Comparison of ENCODE assay signal across 8 cellular contexts in the genomic region with DNA sequence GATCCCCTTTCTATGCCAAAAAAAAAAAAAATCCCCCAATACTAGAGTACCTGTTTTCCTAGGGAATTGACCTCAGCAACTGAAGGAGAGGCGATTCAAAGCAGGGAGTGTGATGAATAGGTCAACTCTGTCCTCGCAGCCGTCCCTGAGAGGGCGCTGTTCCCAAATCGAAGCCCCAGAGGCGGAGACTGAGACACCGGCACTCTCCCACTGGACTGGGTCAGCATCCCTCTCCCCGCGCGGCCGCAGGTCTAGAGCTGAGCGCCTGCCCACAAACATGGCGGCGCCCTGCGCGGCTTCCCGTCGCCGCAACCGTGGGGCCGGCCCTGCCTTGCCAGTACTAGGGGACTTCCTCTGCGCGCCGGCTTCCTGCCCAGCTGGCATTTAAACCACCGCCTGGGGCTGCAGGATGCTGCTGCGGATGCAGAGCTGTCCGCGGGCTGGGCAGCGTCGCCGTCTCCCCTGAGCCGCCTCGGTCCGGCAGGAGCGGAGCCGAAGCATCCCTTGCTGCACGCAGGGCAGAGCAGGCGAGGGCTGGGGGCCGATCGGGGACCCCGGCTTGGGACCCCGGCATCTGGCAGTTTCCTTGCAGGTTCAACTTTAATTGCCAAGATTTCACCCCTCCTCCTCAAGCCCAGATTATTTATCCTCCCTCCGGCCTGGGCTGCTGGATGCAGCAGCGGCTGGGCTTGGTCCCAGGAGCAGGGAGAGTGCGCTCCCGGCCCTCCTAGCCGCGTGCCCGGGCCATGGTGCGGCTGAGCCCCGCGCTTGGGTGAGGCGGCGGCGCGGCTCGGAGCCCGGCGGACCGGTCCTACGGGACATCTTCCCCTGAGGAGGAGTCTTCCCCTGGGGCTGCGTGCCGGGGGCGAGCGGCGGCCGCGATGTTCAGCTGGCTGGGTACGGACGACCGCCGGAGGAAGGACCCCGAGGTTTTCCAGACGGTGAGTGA. TPM values are rescaled to one million over a fixed set of nuclear protein-coding genes. Genes with fewer than 3 reads are reported as not detected.
A peak's percentile ranks its signal among the peaks of the same experiment; 100 is the strongest.
DNase-seq lines count a peak whose midpoint lies in the region; ATAC-seq and TF ChIP-seq lines count a peak whose summit lies in the region.

TSS of gene EHD3 (plus strand) at position 412 of the 949 bp plus-strand sequence. CDS start at position 882, 470 bp downstream.

- no peaks in the 10 kb centered on the region for H3K36me3 Mint-ChIP-seq in CD8-positive, alpha-beta T cell
- H3K36me3 Mint-ChIP-seq in activated T-helper 1 cell treated with anti-CD3 and anti-CD28 coated beads, Interleukin-12 subunit alpha, Interleukin-12 subunit beta, Interleukin-2, Interleukin-4 antibody, amounts not matched to agents 30 ng/mL and 10 ng/mL and 1 ng/mL, durations not matched to agents 14 hours and 24 hours and 36 hours (ENCODE audit: low read depth), result no peaks in the 10 kb centered on the region
- no peaks in the 10 kb centered on the region for H3K36me3 Mint-ChIP-seq in naive thymus-derived CD4-positive, alpha-beta T cell
- H3K36me3 Mint-ChIP-seq in stimulated activated memory B cell treated with anti-CD40 and anti-IgM and Interleukin-4, amounts not matched to agents 10 μg/mL and 1 μg/mL and 100 μg/mL, for 72 hours, result peaks cover 7% of the 10 kb centered on the region

- H3K36me3 ChIP-seq in CD8-positive, alpha-beta T cell (ENCODE audit: insufficient read depth, low read length), result no peaks in the 10 kb centered on the region
- H3K36me3 ChIP-seq in OCI-LY7 (ENCODE audit: insufficient read depth, low read length), result no peaks in the 10 kb centered on the region
- peaks cover 3% of the 10 kb centered on the region for H3K36me3 ChIP-seq in fibroblast of lung (ENCODE audit: control insufficient read depth, insufficient read depth, low read length)
- no peaks in the 10 kb centered on the region for H3K36me3 ChIP-seq in naive thymus-derived CD4-positive, alpha-beta T cell (ENCODE audit: control insufficient read depth in 2 of 3, insufficient read depth in 3 of 3, low read length in 3 of 3)

- peaks cover 16% of the 10 kb centered on the region for H3K4me1 ChIP-seq in CD8-positive, alpha-beta T cell (ENCODE audit: insufficient read depth, low read length)
- H3K4me1 ChIP-seq in OCI-LY7 (ENCODE audit: insufficient read depth, low read length, poor library complexity, severe bottlenecking) (peaks cover 47% of the 10 kb centered on the region), fibroblast of lung (ENCODE audit: control insufficient read depth, extremely low read depth, insufficient read depth, low read length) (peaks cover 6% of the 10 kb centered on the region)
- H3K4me1 ChIP-seq in naive thymus-derived CD4-positive, alpha-beta T cell (ENCODE audit: control insufficient read depth in 2 of 2, insufficient read depth in 2 of 2, low read length in 2 of 2), result peaks cover 4 to 14% of the 10 kb centered on the region in 2 donors

- no peaks in the 10 kb centered on the region for H3K27me3 ChIP-seq in CD8-positive, alpha-beta T cell (ENCODE audit: insufficient read depth, low read length)
- peaks cover 3% of the 10 kb centered on the region for H3K27me3 ChIP-seq in fibroblast of lung (ENCODE audit: control insufficient read depth, insufficient read depth, low read length)
- H3K27me3 ChIP-seq in naive thymus-derived CD4-positive, alpha-beta T cell (ENCODE audit: control insufficient read depth in 2 of 2, insufficient read depth in 2 of 2, low read length in 2 of 2), result no peaks in the 10 kb centered on the region

- peaks cover 26% of the 10 kb centered on the region for H3K4me1 Mint-ChIP-seq in CD8-positive, alpha-beta T cell (ENCODE audit: low read depth)
- H3K4me1 Mint-ChIP-seq in activated T-helper 1 cell treated with anti-CD3 and anti-CD28 coated beads, Interleukin-12 subunit alpha, Interleukin-12 subunit beta, Interleukin-2, Interleukin-4 antibody, amounts not matched to agents 30 ng/mL and 10 ng/mL and 1 ng/mL, durations not matched to agents 14 hours and 24 hours and 36 hours (ENCODE audit: low read depth), result peaks cover 12% of the 10 kb centered on the region
- H3K4me1 Mint-ChIP-seq in naive thymus-derived CD4-positive, alpha-beta T cell, result peaks cover 8 to 33% (median 25%) of the 10 kb centered on the region in 7 donors
- peaks cover 56% of the 10 kb centered on the region for H3K4me1 Mint-ChIP-seq in stimulated activated memory B cell treated with anti-CD40 and anti-IgM and Interleukin-4, amounts not matched to agents 10 μg/mL and 1 μg/mL and 100 μg/mL, for 72 hours

- H3K9ac ChIP-seq in fibroblast of lung (ENCODE audit: insufficient read depth, low read length), result peak within 1 kb of the TSS; percentile 60

- ATAC-seq in CD8-positive, alpha-beta T cell, result peak; percentile 96
- peak; percentile 95 for ATAC-seq in naive thymus-derived CD4-positive, alpha-beta T cell
- ATAC-seq in stimulated activated memory B cell treated with anti-CD40 and anti-IgM and Interleukin-4, amounts not matched to agents 10 μg/mL and 1 μg/mL and 100 μg/mL, for 72 hours, result peak; percentile 99

- no peak for TF ChIP-seq CTCF in CD8-positive, alpha-beta T cell (IDR thresholded peaks at IDR 0.05)
- TF ChIP-seq CTCF in GM20000 (IDR thresholded peaks at IDR 0.05; ENCODE audit: extremely low read depth, missing control alignments) (no peak), OCI-LY7 (conservative IDR thresholded peaks at IDR 0.05; ENCODE audit: low read length) (peak; percentile 69), fibroblast of lung (conservative IDR thresholded peaks at IDR 0.05 in 1 of 2, IDR thresholded peaks at IDR 0.05 in 1 of 2; ENCODE audit: low read depth in 1 of 2, low read length in 2 of 2) (peak; percentile 55 to 63)

- CTCF ChIA-PET in CD8-positive, alpha-beta T cell (lab: Charles Lee), result no interaction called here
- CTCF ChIA-PET in OCI-LY7 (lab: Charles Lee; ENCODE audit: unreplicated experiment), result interaction anchor here (0.7 to 1.5 kb wide), 3 partner anchors 9 to 21 kb away, joined by 3 to 9 read pairs (median 3); no protein-coding TSS in a partner anchor
- CTCF ChIA-PET in naive thymus-derived CD4-positive, alpha-beta T cell (lab: Charles Lee), result interaction anchor here (0.6 kb wide), 1 partner anchor 582 kb away, joined by 3 read pairs; no protein-coding TSS in a partner anchor

- no peaks in the 10 kb centered on the region for H3K27me3 Mint-ChIP-seq in CD8-positive, alpha-beta T cell (ENCODE audit: low read depth)
- H3K27me3 Mint-ChIP-seq in activated T-helper 1 cell treated with anti-CD3 and anti-CD28 coated beads, Interleukin-12 subunit alpha, Interleukin-12 subunit beta, Interleukin-2, Interleukin-4 antibody, amounts not matched to agents 30 ng/mL and 10 ng/mL and 1 ng/mL, durations not matched to agents 14 hours and 24 hours and 36 hours (ENCODE audit: insufficient read depth), result peaks cover 13% of the 10 kb centered on the region
- H3K27me3 Mint-ChIP-seq in naive thymus-derived CD4-positive, alpha-beta T cell, result peaks cover 0 to 22% (median 0%) of the 10 kb centered on the region in 5 donors
- H3K27me3 Mint-ChIP-seq in stimulated activated memory B cell treated with anti-CD40 and anti-IgM and Interleukin-4, amounts not matched to agents 10 μg/mL and 1 μg/mL and 100 μg/mL, for 72 hours, result no peaks in the 10 kb centered on the region

- H3K9me3 ChIP-seq in CD8-positive, alpha-beta T cell (ENCODE audit: low read length), result no peaks in the 10 kb centered on the region
- H3K9me3 ChIP-seq in OCI-LY7 (ENCODE audit: low read length), result no peaks in the 10 kb centered on the region
- no peaks in the 10 kb centered on the region for H3K9me3 ChIP-seq in fibroblast of lung (ENCODE audit: control insufficient read depth, insufficient read depth, low read depth, low read length)
- no peaks in the 10 kb centered on the region for H3K9me3 ChIP-seq in naive thymus-derived CD4-positive, alpha-beta T cell (ENCODE audit: control insufficient read depth in 2 of 3, low read length in 3 of 3)

- H3K79me2 ChIP-seq in OCI-LY7 (ENCODE audit: insufficient read depth, low read depth, low read length) (no peaks in the 10 kb centered on the region), fibroblast of lung (ENCODE audit: control insufficient read depth, insufficient read depth, low read length) (no peaks in the 10 kb centered on the region)

- no TSS peak for BruUV-seq in OCI-LY7 (replicated peaks; lab: Mats Ljungman, UMichigan)

- H3K4me2 ChIP-seq in OCI-LY7 (ENCODE audit: low read length), result peak within 1 kb of the TSS; percentile 86
- H3K4me2 ChIP-seq in fibroblast of lung (ENCODE audit: extremely low read depth, insufficient read depth, low read length), result peak within 1 kb of the TSS; percentile 59

- no peak within 1 kb of the TSS for H3K27ac ChIP-seq in CD8-positive, alpha-beta T cell (ENCODE audit: low read depth, low read length)
- no peak within 1 kb of the TSS for H3K27ac ChIP-seq in OCI-LY7 (ENCODE audit: low read depth, low read length, poor library complexity, severe bottlenecking)
- peak within 1 kb of the TSS; percentile 55 for H3K27ac ChIP-seq in fibroblast of lung (ENCODE audit: insufficient read depth, low read length)
- H3K27ac ChIP-seq in naive thymus-derived CD4-positive, alpha-beta T cell (ENCODE audit: low read depth, low read length), result peak within 1 kb of the TSS; percentile 32

- peak within 1 kb of the TSS; percentile 79 for H3K4me3 Mint-ChIP-seq in CD8-positive, alpha-beta T cell
- H3K4me3 Mint-ChIP-seq in activated T-helper 1 cell treated with anti-CD3 and anti-CD28 coated beads, Interleukin-12 subunit alpha, Interleukin-12 subunit beta, Interleukin-2, Interleukin-4 antibody, amounts not matched to agents 30 ng/mL and 10 ng/mL and 1 ng/mL, durations not matched to agents 14 hours and 24 hours and 36 hours, result peak within 1 kb of the TSS; percentile 75
- peak within 1 kb of the TSS; percentile 74 to 89 (median 83) for H3K4me3 Mint-ChIP-seq in naive thymus-derived CD4-positive, alpha-beta T cell
- peak within 1 kb of the TSS; percentile 82 for H3K4me3 Mint-ChIP-seq in stimulated activated memory B cell treated with anti-CD40 and anti-IgM and Interleukin-4, amounts not matched to agents 10 μg/mL and 1 μg/mL and 100 μg/mL, for 72 hours

- H4K20me1 ChIP-seq in OCI-LY7 (ENCODE audit: insufficient read depth, low read length), result no peaks in the 10 kb centered on the region
- no peaks in the 10 kb centered on the region for H4K20me1 ChIP-seq in fibroblast of lung (ENCODE audit: control insufficient read depth, extremely low read depth, insufficient read depth, low read length)

- POLR2A ChIA-PET in CD8-positive, alpha-beta T cell (lab: Charles Lee), result no interaction called here
- POLR2A ChIA-PET in OCI-LY7 (lab: Charles Lee), result interaction anchor here (0.8 to 1.8 kb wide), 3 partner anchors 14 to 30 kb away, joined by 3 to 6 read pairs (median 4); partner anchors contain the start of gene CAPN14
- POLR2A ChIA-PET in naive thymus-derived CD4-positive, alpha-beta T cell (lab: Charles Lee), result no interaction called here

- intact Hi-C loops in CD8-positive, alpha-beta T cell (cut with DNase I, micrococcal nuclease), result loop anchor here (5.0 kb wide), 2 partner anchors 527 to 762 kb away; no protein-coding TSS in a partner anchor
- intact Hi-C loops in OCI-LY7 (cut with micrococcal nuclease; ENCODE audit: unreplicated experiment), result loop anchor here (1.0 to 2.0 kb wide), 2 partner anchors 22 to 99 kb away; no protein-coding TSS in a partner anchor
- intact Hi-C loops in activated T-helper 1 cell treated with anti-CD3 and anti-CD28 coated beads, Interleukin-12 subunit alpha, Interleukin-12 subunit beta, Interleukin-2, Interleukin-4 antibody, amounts not matched to agents 30 ng/mL and 10 ng/mL and 1 ng/mL, durations not matched to agents 14 hours and 24 hours and 36 hours (cut with micrococcal nuclease), result loop anchor here (1.0 to 5.0 kb wide), 6 partner anchors 62 to 1087 kb away; partner anchors contain the start of gene YPEL5
- intact Hi-C loops in naive thymus-derived CD4-positive, alpha-beta T cell (cut with micrococcal nuclease), result loop anchor here (1.0 to 5.0 kb wide), 5 partner anchors 88 to 1088 kb away; no protein-coding TSS in a partner anchor

- H2AFZ ChIP-seq in OCI-LY7 (ENCODE audit: low read length), result peak within 1 kb of the TSS; percentile 88; the same call in 1 of the 2 replicates
- peak within 1 kb of the TSS; percentile 79 for H2AFZ ChIP-seq in fibroblast of lung (ENCODE audit: low read length)

- peak within 1 kb of the TSS; percentile 67 for H3K4me3 ChIP-seq in CD8-positive, alpha-beta T cell (ENCODE audit: low read depth, low read length)
- H3K4me3 ChIP-seq in OCI-LY7 (ENCODE audit: low read depth, low read length, poor library complexity, severe bottlenecking), result peak within 1 kb of the TSS; percentile 68
- H3K4me3 ChIP-seq in fibroblast of lung (replicated peaks in 1 of 4; ENCODE audit: control extremely low read depth in 1 of 4, insufficient read depth in 1 of 4, low read depth in 3 of 4, low read length in 4 of 4), result peak within 1 kb of the TSS; percentile 72 to 78 (median 75)
- peak within 1 kb of the TSS; percentile 75 for H3K4me3 ChIP-seq in naive thymus-derived CD4-positive, alpha-beta T cell (ENCODE audit: low read length)

- H3K9me3 Mint-ChIP-seq in CD8-positive, alpha-beta T cell, result no peaks in the 10 kb centered on the region
- H3K9me3 Mint-ChIP-seq in activated T-helper 1 cell treated with anti-CD3 and anti-CD28 coated beads, Interleukin-12 subunit alpha, Interleukin-12 subunit beta, Interleukin-2, Interleukin-4 antibody, amounts not matched to agents 30 ng/mL and 10 ng/mL and 1 ng/mL, durations not matched to agents 14 hours and 24 hours and 36 hours, result no peaks in the 10 kb centered on the region
- H3K9me3 Mint-ChIP-seq in naive thymus-derived CD4-positive, alpha-beta T cell, result peaks cover 0 to 3% (median 0%) of the 10 kb centered on the region in 11 donors
- H3K9me3 Mint-ChIP-seq in stimulated activated memory B cell treated with anti-CD40 and anti-IgM and Interleukin-4, amounts not matched to agents 10 μg/mL and 1 μg/mL and 100 μg/mL, for 72 hours, result no peaks in the 10 kb centered on the region

- H3K9me2 ChIP-seq in OCI-LY7 (ENCODE audit: insufficient read depth, low read length), result no peaks in the 10 kb centered on the region

- no peak within 1 kb of the TSS for H3K27ac Mint-ChIP-seq in CD8-positive, alpha-beta T cell
- H3K27ac Mint-ChIP-seq in activated T-helper 1 cell treated with anti-CD3 and anti-CD28 coated beads, Interleukin-12 subunit alpha, Interleukin-12 subunit beta, Interleukin-2, Interleukin-4 antibody, amounts not matched to agents 30 ng/mL and 10 ng/mL and 1 ng/mL, durations not matched to agents 14 hours and 24 hours and 36 hours, result no peak within 1 kb of the TSS
- H3K27ac Mint-ChIP-seq in naive thymus-derived CD4-positive, alpha-beta T cell, result peak within 1 kb of the TSS; percentile 12 to 85 (median 72)
- peak within 1 kb of the TSS; percentile 79 for H3K27ac Mint-ChIP-seq in stimulated activated memory B cell treated with anti-CD40 and anti-IgM and Interleukin-4, amounts not matched to agents 10 μg/mL and 1 μg/mL and 100 μg/mL, for 72 hours

- peak; percentile 46 to 88 (median 70) for DNase-seq in CD8-positive, alpha-beta T cell
- DNase-seq in GM20000 (ENCODE audit: low spot score) (peak; percentile 82), HT1080 (ENCODE audit: low read depth) (peak; percentile 95), OCI-LY7 (ENCODE audit: low spot score) (peak; percentile 93), fibroblast of lung (ENCODE audit: low read depth in 2 of 2) (peak; percentile 87 to 92)
- peak; percentile 77 for DNase-seq in activated T-helper 1 cell treated with anti-CD3 and anti-CD28 coated beads, Interleukin-12 subunit alpha, Interleukin-12 subunit beta, Interleukin-2, Interleukin-4 antibody, amounts not matched to agents 30 ng/mL and 10 ng/mL and 1 ng/mL, durations not matched to agents 14 hours and 24 hours and 36 hours (ENCODE audit: low spot score)
- DNase-seq in naive thymus-derived CD4-positive, alpha-beta T cell, result peak; percentile 53 to 80 (median 67)

RNA-seq across cellular contexts. Expression of gene EHD3, which starts in this region (rescaled TPM):
- total RNA-seq in CD8-positive, alpha-beta T cell, result under 1 TPM; 0.81 to 0.95 TPM
- 14.1 and 17.5 TPM in 2 replicates for total RNA-seq in HT1080 (2014; rRNA removed; shearing (Covaris generic))
- polyA plus RNA-seq in HT1080 (2015; cell fraction: cytosol; rRNA removed), result 13.8 and 15.7 TPM in 2 replicates
- polyA plus RNA-seq in HT1080 (2015; cell fraction: nucleus; rRNA removed), result 11.3 and 12.9 TPM in 2 replicates
- 0.73 and 0.98 TPM in 2 replicates for total RNA-seq in OCI-LY7 (2014; rRNA removed; shearing (Covaris generic))
- total RNA-seq in OCI-LY7 (2022) (2.5 and 3.4 TPM in 2 replicates), fibroblast of lung (12.3 and 30.6 TPM in 2 replicates)
- total RNA-seq in activated T-helper 1 cell treated with anti-CD3 and anti-CD28 coated beads, Interleukin-12 subunit alpha, Interleukin-12 subunit beta, Interleukin-2, Interleukin-4 antibody, amounts not matched to agents 30 ng/mL and 10 ng/mL and 1 ng/mL, durations not matched to agents 14 hours and 24 hours and 36 hours, result 1.9 and 2.1 TPM in 2 replicates
- polyA plus RNA-seq in fibroblast of lung, result 37.1 and 37.5 TPM in 2 replicates
- polyA plus RNA-seq in fibroblast of lung (2012), result 33.4 and 35.8 TPM in 2 replicates
- 75.9 and 83.1 TPM in 2 replicates for polyA minus RNA-seq in fibroblast of lung (ENCODE audit: low replicate concordance)
- 1 to 10 TPM; 1.6 to 4.5 (median 3.5) TPM for total RNA-seq in naive thymus-derived CD4-positive, alpha-beta T cell
- polyA plus RNA-seq in naive thymus-derived CD4-positive, alpha-beta T cell, result 1 to 10 TPM; 3.8 to 4.6 TPM

Comparison
In these comparisons a context has a peak if more than half of its experiments do, and no peak if none do; other contexts are left out.
1. Peak in DNase-seq, ATAC-seq and H3K4me3 ChIP-seq in CD8-positive, alpha-beta T cell; RNA of the gene not detected or under 1 TPM.
2. H3K27ac ChIP-seq: peak in fibroblast of lung (single experiment) and naive thymus-derived CD4-positive, alpha-beta T cell (single experiment); none in CD8-positive, alpha-beta T cell (single experiment) and OCI-LY7 (single experiment).
3. H3K27ac Mint-ChIP-seq: peak in naive thymus-derived CD4-positive, alpha-beta T cell (9 of 9) and stimulated activated memory B cell treated with anti-CD40 and anti-IgM and Interleukin-4, amounts not matched to agents 10 μg/mL and 1 μg/mL and 100 μg/mL, for 72 hours (single experiment); none in CD8-positive, alpha-beta T cell (single experiment) and activated T-helper 1 cell treated with anti-CD3 and anti-CD28 coated beads, Interleukin-12 subunit alpha, Interleukin-12 subunit beta, Interleukin-2, Interleukin-4 antibody, amounts not matched to agents 30 ng/mL and 10 ng/mL and 1 ng/mL, durations not matched to agents 14 hours and 24 hours and 36 hours (single experiment).
4. CTCF ChIP-seq: peak in OCI-LY7 (single experiment) and fibroblast of lung (2 of 2); none in CD8-positive, alpha-beta T cell (single experiment) and GM20000 (single experiment).
5. Peak in every context shown above with its lines, with median percentiles within 50 percentile points of each other: ATAC-seq, DNase-seq, H3K4me3 ChIP-seq and H3K4me3 Mint-ChIP-seq.